ENCODE assay signal across 11 cellular contexts in the genomic region with DNA sequence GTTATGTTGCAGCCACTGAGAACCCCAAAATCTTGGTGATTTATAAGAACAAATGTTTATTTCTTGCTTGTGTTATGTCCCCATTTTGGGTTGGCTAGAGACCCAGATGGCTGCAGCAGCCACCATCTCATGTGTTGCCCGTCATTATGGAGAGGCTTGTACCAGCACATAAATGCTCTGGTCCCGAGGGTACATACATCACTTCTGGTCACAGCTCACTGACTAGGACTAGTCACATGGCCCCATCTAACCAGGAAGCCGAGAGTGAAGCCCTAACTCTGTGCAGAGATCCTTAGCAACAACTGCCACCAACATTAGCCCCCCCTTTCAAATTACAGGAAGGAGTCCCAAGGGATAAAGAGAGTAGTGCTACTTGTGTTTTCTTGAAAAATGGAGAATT. TPM values are rescaled to one million over a fixed set of nuclear protein-coding genes. Genes with fewer than 3 reads are reported as not detected.
DNase-seq lines count a peak whose midpoint lies in the region; ATAC-seq and TF ChIP-seq lines count a peak whose summit lies in the region.
"Had no signal": no experiment of that assay in that cellular context is flagged by ENCODE, and none has a peak within 500 bp of the region (broad histone marks: within the 10 kb centered on the region; RNA-seq: fewer than 3 reads in every experiment).

No MANE protein-coding gene starts in this region.

- ATAC-seq in GM18511 (IDR thresholded peaks at IDR 0.05; ENCODE audit: unreplicated experiment) (peak; percentile 90), GM21825 (IDR thresholded peaks at IDR 0.05; ENCODE audit: unreplicated experiment) (peak; percentile 75)
- ATAC-seq in activated T-helper 17 cell treated with anti-CD3 and anti-CD28 coated beads, Interleukin-2, amount 50 U/mL, for 72 hours (replicated peaks): no peak

- no peaks in the 10 kb centered on the region for H3K27me3 ChIP-seq in left ventricle myocardium inferior (ENCODE audit: low read depth)
- H3K27me3 ChIP-seq: vagina had no signal

- no peak overlapping the region for H3K27ac ChIP-seq in left ventricle myocardium inferior (replicated peaks)
- H3K27ac ChIP-seq: vagina had no signal

- H3K36me3 Mint-ChIP-seq in activated T-helper 17 cell treated with anti-CD3 and anti-CD28 coated beads, Interleukin-2, amount 50 U/mL, for 72 hours (ENCODE audit: low read depth): peaks cover 20% of the 10 kb centered on the region

- no peaks in the 10 kb centered on the region for H3K9me3 ChIP-seq in left ventricle myocardium inferior (replicated peaks)
- H3K9me3 ChIP-seq: vagina had no signal

- H3K27ac Mint-ChIP-seq in activated T-helper 17 cell treated with anti-CD3 and anti-CD28 coated beads, Interleukin-2, amount 50 U/mL, for 72 hours: no peak overlapping the region

- no peak overlapping the region for H3K4me3 Mint-ChIP-seq in activated T-helper 17 cell treated with anti-CD3 and anti-CD28 coated beads, Interleukin-2, amount 50 U/mL, for 72 hours

- no peaks in the 10 kb centered on the region for H3K9me3 Mint-ChIP-seq in activated T-helper 17 cell treated with anti-CD3 and anti-CD28 coated beads, Interleukin-2, amount 50 U/mL, for 72 hours

- peaks cover 7% of the 10 kb centered on the region for H3K4me1 Mint-ChIP-seq in activated T-helper 17 cell treated with anti-CD3 and anti-CD28 coated beads, Interleukin-2, amount 50 U/mL, for 72 hours

- TF ChIP-seq CTCF in left ventricle myocardium inferior (IDR thresholded peaks at IDR 0.05; ENCODE audit: borderline replicate concordance): no peak

- intact Hi-C loops in left ventricle myocardium inferior (cut with micrococcal nuclease): no loop called here

- H3K4me3 ChIP-seq in left ventricle myocardium inferior: no peak overlapping the region
- H3K4me3 ChIP-seq: coronary artery, vagina had no signal

- H3K4me1 ChIP-seq in left ventricle myocardium inferior: peaks cover 6% of the 10 kb centered on the region
- H3K4me1 ChIP-seq: vagina had no signal

- H3K36me3 ChIP-seq in left ventricle myocardium inferior: peaks cover 24% of the 10 kb centered on the region

- TF ChIP-seq POLR2A in erythroblast (IDR thresholded peaks at IDR 0.05; ENCODE audit: low read length): no peak

- no peaks in the 10 kb centered on the region for H3K27me3 Mint-ChIP-seq in activated T-helper 17 cell treated with anti-CD3 and anti-CD28 coated beads, Interleukin-2, amount 50 U/mL, for 72 hours

- DNase-seq in NAMALWA (ENCODE audit: low spot score): peak; percentile 84
- peak; percentile 16 for DNase-seq in glomerular visceral epithelial cell (ENCODE audit: extremely low spot score)
- no peak for DNase-seq in activated CD8-positive, alpha-beta memory T cell treated with anti-CD3 and anti-CD28 coated beads for 24 hours
- DNase-seq in left ventricle myocardium inferior: no peak
- no peak for DNase-seq in erythroblast (lab: John Stamatoyannopoulos, UW)
- DNase-seq: activated T-cell treated with anti-CD3 and anti-CD28 coated beads, Interleukin-2, amount 50 U/mL, for 48 hours had no signal

RNA-seq across cellular contexts. Expression of a gene that starts 25.5 kb away (rescaled TPM):
- total RNA-seq in activated T-helper 17 cell treated with anti-CD3 and anti-CD28 coated beads, Interleukin-2, amount 50 U/mL, for 72 hours: 10 to 100 TPM; 22.4 to 31.3 TPM
- 8.1 TPM for total RNA-seq in left ventricle myocardium inferior

Comparison
In these comparisons a context has a peak if more than half of its experiments do, and no peak if none do; other contexts are left out.
1. DNase-seq: peak in NAMALWA (single experiment) and glomerular visceral epithelial cell (single experiment); none in activated CD8-positive, alpha-beta memory T cell treated with anti-CD3 and anti-CD28 coated beads for 24 hours (single experiment), left ventricle myocardium inferior (single experiment) and erythroblast (0 of 2).